Comparison of ENCODE assay signal across 8 cellular contexts in the genomic region with DNA sequence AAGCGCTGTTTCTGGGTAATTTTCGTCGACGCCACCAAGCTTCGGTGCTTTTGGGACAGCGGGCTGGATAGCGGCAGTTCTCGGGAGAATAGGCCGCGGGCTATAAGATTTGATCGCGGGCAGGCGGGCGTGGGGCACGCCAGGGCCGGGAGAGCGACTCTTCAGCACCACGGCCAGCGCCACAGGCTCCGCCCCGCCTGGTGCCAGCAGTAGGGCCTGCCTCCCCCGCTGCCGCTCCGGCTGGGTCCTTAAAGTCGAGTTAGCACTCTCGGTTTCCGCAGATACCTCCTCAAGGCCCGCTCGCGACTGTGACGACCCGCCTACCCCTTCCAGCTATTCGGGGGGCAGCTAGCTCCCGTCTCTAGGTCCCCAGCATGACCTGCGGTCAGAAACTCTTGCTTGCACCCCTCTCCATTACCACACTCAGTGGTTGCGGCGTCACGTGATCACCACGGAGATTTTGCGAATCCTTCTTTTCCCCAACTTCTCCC. TPM values are rescaled to one million over a fixed set of nuclear protein-coding genes. Genes with fewer than 3 reads are reported as not detected.
DNase-seq lines count a peak whose midpoint lies in the region; ATAC-seq and TF ChIP-seq lines count a peak whose summit lies in the region.

No MANE protein-coding gene starts in this region.

- H3K36me3 ChIP-seq in psoas muscle (ENCODE audit: insufficient read depth in 1 of 2, low read depth in 1 of 2) (no peaks in the 10 kb centered on the region), vagina (no peaks in the 10 kb centered on the region)

- ATAC-seq in HG03342 (IDR thresholded peaks at IDR 0.05; ENCODE audit: unreplicated experiment) (peak; percentile 83), psoas muscle (peak in 2 of 4 donors; percentile 51 to 56)

- H3K36me3 Mint-ChIP-seq in glutamatergic neuron (ENCODE audit: unreplicated experiment), result no peaks in the 10 kb centered on the region

- H3K4me1 ChIP-seq in psoas muscle (no peaks in the 10 kb centered on the region), vagina (no peaks in the 10 kb centered on the region)

- DNase-seq in DMS53 treated with DMSO at 0.1 percent for 48 hours (lab: John Stamatoyannopoulos, UW; ENCODE audit: unreplicated experiment) (peak; percentile 87), glutamatergic neuron (peak; percentile 56), psoas muscle (peak; percentile 39 to 56), SKM-1 (lab: John Stamatoyannopoulos, UW; ENCODE audit: unreplicated experiment) (no peak), vagina (ENCODE audit: extremely low spot score in 2 of 2) (no peak), SHP77 treated with DMSO at 0.1 percent for 48 hours (lab: John Stamatoyannopoulos, UW) (no peak)
- DNase-seq in activated CD8-positive, alpha-beta memory T cell treated with anti-CD3 and anti-CD28 coated beads for 48 hours (ENCODE audit: low read depth in 2 of 3, low spot score in 2 of 3), result peak in 2 of 3 experiments; percentile 26 to 27

- no peak overlapping the region for H3K27ac Mint-ChIP-seq in glutamatergic neuron (ENCODE audit: unreplicated experiment)

- no peaks in the 10 kb centered on the region for H3K9me3 ChIP-seq in psoas muscle
- H3K9me3 ChIP-seq in vagina, result no peaks in the 10 kb centered on the region

- H3K27me3 ChIP-seq in psoas muscle (ENCODE audit: insufficient read depth in 3 of 3, low read length in 2 of 3) (peaks cover 2 to 84% (median 36%) of the 10 kb centered on the region in 3 donors), vagina (peaks cover 11% of the 10 kb centered on the region)

- no peak for TF ChIP-seq CTCF in glutamatergic neuron (IDR thresholded peaks at IDR 0.05; ENCODE audit: partially characterized antibody, unreplicated experiment)
- TF ChIP-seq CTCF in psoas muscle (IDR thresholded peaks at IDR 0.05), result no peak
- no peak for TF ChIP-seq CTCF in vagina (IDR thresholded peaks at IDR 0.05)

- no peak for TF ChIP-seq POLR2A in vagina (IDR thresholded peaks at IDR 0.05)

- peaks cover 22% of the 10 kb centered on the region for H3K27me3 Mint-ChIP-seq in glutamatergic neuron (ENCODE audit: unreplicated experiment)

- peak overlapping the region; percentile 99 for H3K4me3 Mint-ChIP-seq in glutamatergic neuron (ENCODE audit: unreplicated experiment)

- H3K27ac ChIP-seq in psoas muscle (no peak overlapping the region), vagina (no peak overlapping the region)

- peaks cover 9% of the 10 kb centered on the region for H3K9me3 Mint-ChIP-seq in glutamatergic neuron (ENCODE audit: unreplicated experiment)

- 0 to 2% (median 1%) methylated on average over 34 to 40 of the region's 40 CpGs for WGBS in psoas muscle, 3 donors

- intact Hi-C loops in psoas muscle (cut with DNase I) (no loop called here), vagina (cut with DNase I) (no loop called here)

- H3K4me3 ChIP-seq in psoas muscle, result no peak overlapping the region
- no peak overlapping the region for H3K4me3 ChIP-seq in vagina

- peaks cover 17% of the 10 kb centered on the region for H3K4me1 Mint-ChIP-seq in glutamatergic neuron (ENCODE audit: low read depth, unreplicated experiment)

RNA-seq across cellular contexts. Expression of gene NXPH1, which starts 9.4 kb away (rescaled TPM):
- total RNA-seq in glutamatergic neuron (ENCODE audit: unreplicated experiment), result 3.8 TPM
- total RNA-seq in psoas muscle, result not detected
- not detected for polyA plus RNA-seq in psoas muscle
- 0.25 TPM for total RNA-seq in vagina

Comparison
In these comparisons a context has a peak if more than half of its experiments do, and no peak if none do; other contexts are left out.
1. DNase-seq: peak in DMS53 treated with DMSO at 0.1 percent for 48 hours (single experiment), activated CD8-positive, alpha-beta memory T cell treated with anti-CD3 and anti-CD28 coated beads for 48 hours (2 of 3), glutamatergic neuron (single experiment) and psoas muscle (2 of 2); none in SKM-1 (single experiment), vagina (0 of 2) and SHP77 treated with DMSO at 0.1 percent for 48 hours (single experiment).